In genomic region chr22:46250783-46251125, GRCh38 we compare ENCODE assay signal across 8 cellular contexts. TPM values are rescaled to one million over a fixed set of nuclear protein-coding genes. Genes with fewer than 3 reads are reported as not detected.
DNase-seq lines count a peak whose midpoint lies in the region; ATAC-seq and TF ChIP-seq lines count a peak whose summit lies in the region.

No MANE protein-coding gene starts in this region.

- peaks cover 10% of the 10 kb centered on the region for H3K36me3 Mint-ChIP-seq in endodermal cell (ENCODE audit: low read depth)
- peaks cover under 1% of the 10 kb centered on the region for H3K36me3 Mint-ChIP-seq in nephron (ENCODE audit: low read depth)

- H3K9me3 ChIP-seq in PC-9 (ENCODE audit: insufficient read depth, low read depth) (no peaks in the 10 kb centered on the region), endodermal cell (ENCODE audit: control insufficient read depth, low read length) (no peaks in the 10 kb centered on the region)

- TF ChIP-seq CTCF in PC-9 (conservative IDR thresholded peaks at IDR 0.05) (no peak), endodermal cell (conservative IDR thresholded peaks at IDR 0.05) (no peak), nephron (IDR thresholded peaks at IDR 0.05; ENCODE audit: unreplicated experiment in 3 of 3) (no peak)

- peak overlapping the region; percentile 44 for H3K27ac Mint-ChIP-seq in endodermal cell
- peak overlapping the region in 1 of 3 experiments; percentile 48 for H3K27ac Mint-ChIP-seq in nephron

- H3K9me3 Mint-ChIP-seq in endodermal cell (no peaks in the 10 kb centered on the region), nephron (peaks cover 2% of the 10 kb centered on the region)

- 41 to 57% methylated on average over 20 to 25 of the region's 25 CpGs for WGBS in endodermal cell (ENCODE audit: insufficient coverage in 1 of 2, insufficient read length in 1 of 2), 2 experiments

- intact Hi-C loops in Right ventricle myocardium inferior (cut with DNase I), result loop anchor here (1.0 kb wide), 1 partner anchor 17 kb away; no protein-coding TSS in a partner anchor
- intact Hi-C loops in cardiac septum (cut with DNase I), result loop anchor here (2.0 to 10.0 kb wide), 2 partner anchors 46 to 126 kb away; partner anchors contain the start of gene GTSE1
- intact Hi-C loops in PC-9 (cut with micrococcal nuclease; ENCODE audit: unreplicated experiment), result no loop called here

- H3K27me3 ChIP-seq in PC-9 (ENCODE audit: insufficient read depth, low read depth), result no peaks in the 10 kb centered on the region
- H3K27me3 ChIP-seq in endodermal cell (ENCODE audit: control insufficient read depth, insufficient read depth, low read length, poor library complexity, severe bottlenecking), result no peaks in the 10 kb centered on the region

- H4K20me1 ChIP-seq in PC-9 (ENCODE audit: insufficient read depth), result no peaks in the 10 kb centered on the region

- H3K4me3 Mint-ChIP-seq in endodermal cell, result peak overlapping the region; percentile 71
- H3K4me3 Mint-ChIP-seq in nephron, result peak overlapping the region; percentile 82 to 86 (median 83)

- peak overlapping the region; percentile 34 for H3K9ac ChIP-seq in endodermal cell (ENCODE audit: extremely low read depth, low read length, poor library complexity, severe bottlenecking)

- POLR2A ChIA-PET in PC-9 (lab: Charles Lee; ENCODE audit: unreplicated experiment), result interaction anchor here (0.5 to 0.7 kb wide), 2 partner anchors 7 to 17 kb away, joined by 3 to 5 read pairs; partner anchors contain the start of gene TTC38

- H3K4me1 ChIP-seq in PC-9 (replicated peaks; ENCODE audit: insufficient read depth) (peaks cover 24% of the 10 kb centered on the region), endodermal cell (ENCODE audit: control insufficient read depth, insufficient read depth, low read length) (no peaks in the 10 kb centered on the region)

- CTCF ChIA-PET in PC-9 (lab: Charles Lee), result no interaction called here

- peaks cover 3% of the 10 kb centered on the region for H3F3A ChIP-seq in PC-9 (ENCODE audit: insufficient read depth, low read depth)

- H3K9me2 ChIP-seq in PC-9 (ENCODE audit: insufficient read depth), result no peaks in the 10 kb centered on the region

- BruUV-seq in PC-9 (replicated peaks; lab: Mats Ljungman, UMichigan), result no TSS peak

- peaks cover 22% of the 10 kb centered on the region for H3K79me2 ChIP-seq in PC-9 (ENCODE audit: low read depth)

- peak; percentile 2 for ATAC-seq in Right ventricle myocardium inferior

- H3K27ac ChIP-seq in PC-9, result peak overlapping the region; percentile 32
- no peak overlapping the region for H3K27ac ChIP-seq in endodermal cell (ENCODE audit: low read depth, low read length)

- H2AFZ ChIP-seq in PC-9, result peak overlapping the region; percentile 93

- peak overlapping the region; percentile 87 for H3K4me2 ChIP-seq in PC-9

- peak overlapping the region; percentile 87 for H3K4me3 ChIP-seq in PC-9
- peak overlapping the region; percentile 78 for H3K4me3 ChIP-seq in endodermal cell (ENCODE audit: low read length)

- DNase-seq in Right ventricle myocardium inferior (ENCODE audit: missing footprints), result no peak
- DNase-seq in cardiac septum (ENCODE audit: low spot score), result no peak
- DNase-seq in PC-9, result no peak
- DNase-seq in endodermal cell, result no peak
- DNase-seq in T1000 (lab: John Stamatoyannopoulos, UW), result no peak
- DNase-seq in NCI-H1436 (lab: John Stamatoyannopoulos, UW), result no peak
- DNase-seq in A172 (ENCODE audit: low spot score), result no peak

- H3K36me3 ChIP-seq in PC-9 (ENCODE audit: low read depth) (no peaks in the 10 kb centered on the region), endodermal cell (ENCODE audit: control insufficient read depth, insufficient read depth, low read length) (no peaks in the 10 kb centered on the region)

- H3K4me1 Mint-ChIP-seq in endodermal cell (peaks cover 8% of the 10 kb centered on the region), nephron (peaks cover 16% of the 10 kb centered on the region)

- H3K27me3 Mint-ChIP-seq in endodermal cell (ENCODE audit: insufficient read depth), result peaks cover 3% of the 10 kb centered on the region
- no peaks in the 10 kb centered on the region for H3K27me3 Mint-ChIP-seq in nephron (ENCODE audit: low read depth)

RNA-seq across cellular contexts. Expression of gene CDPF1, which starts 0.7 kb away (rescaled TPM):
- total RNA-seq in Right ventricle myocardium inferior (6.2 TPM), cardiac septum (7.6 TPM), PC-9 (2021) (15.0 and 16.0 TPM in 2 replicates), endodermal cell (10 to 100 TPM; 11.3 to 15.1 TPM)
- polyA plus RNA-seq in endodermal cell (2013, experiment 1 of 2), result 12.9 TPM
- 10.2 TPM for polyA plus RNA-seq in endodermal cell (2013, experiment 2 of 2)
- total RNA-seq in A172 (2014; rRNA removed; shearing (Covaris generic)), result 12.5 and 19.1 TPM in 2 replicates

RNA-seq across cellular contexts. Expression of gene PKDREJ, which starts 12.4 kb away (rescaled TPM):
- 0.08 TPM for total RNA-seq in Right ventricle myocardium inferior
- total RNA-seq in cardiac septum, result 0.11 TPM
- total RNA-seq in PC-9 (2021), result not detected in 2 replicates
- under 1 TPM in 1 of 2 donors, not detected in 1; 0.04 TPM for total RNA-seq in endodermal cell
- not detected for polyA plus RNA-seq in endodermal cell (2013, experiment 1 of 2)
- not detected for polyA plus RNA-seq in endodermal cell (2013, experiment 2 of 2)
- total RNA-seq in A172 (2014; rRNA removed; shearing (Covaris generic)), result under 0.01 TPM in 1 of 2 replicates, not detected in the other

RNA-seq across cellular contexts. Expression of gene TTC38, which starts 17.1 kb away (rescaled TPM):
- total RNA-seq in Right ventricle myocardium inferior, result 23.8 TPM
- total RNA-seq in cardiac septum, result 21.5 TPM
- 13.1 and 15.2 TPM in 2 replicates for total RNA-seq in PC-9 (2021)
- total RNA-seq in endodermal cell, result 10 to 100 TPM; 35.9 to 47.1 TPM
- polyA plus RNA-seq in endodermal cell (2013, experiment 1 of 2), result 24.3 TPM
- 18.7 TPM for polyA plus RNA-seq in endodermal cell (2013, experiment 2 of 2)
- 15.3 and 21.8 TPM in 2 replicates for total RNA-seq in A172 (2014; rRNA removed; shearing (Covaris generic))

RNA-seq across cellular contexts. Expression of gene GTSE1, which starts 45.9 kb away (rescaled TPM):
- total RNA-seq in Right ventricle myocardium inferior (0.92 TPM), cardiac septum (0.32 TPM), PC-9 (2021) (51.5 and 64.6 TPM in 2 replicates), endodermal cell (10 to 100 TPM; 39.5 to 59.5 TPM)
- polyA plus RNA-seq in endodermal cell (2013, experiment 1 of 2), result 51.6 TPM
- 53.9 TPM for polyA plus RNA-seq in endodermal cell (2013, experiment 2 of 2)
- total RNA-seq in A172 (2014; rRNA removed; shearing (Covaris generic)), result 13.7 and 14.4 TPM in 2 replicates
